ENCODE assay signal across 11 cellular contexts in the genomic region with DNA sequence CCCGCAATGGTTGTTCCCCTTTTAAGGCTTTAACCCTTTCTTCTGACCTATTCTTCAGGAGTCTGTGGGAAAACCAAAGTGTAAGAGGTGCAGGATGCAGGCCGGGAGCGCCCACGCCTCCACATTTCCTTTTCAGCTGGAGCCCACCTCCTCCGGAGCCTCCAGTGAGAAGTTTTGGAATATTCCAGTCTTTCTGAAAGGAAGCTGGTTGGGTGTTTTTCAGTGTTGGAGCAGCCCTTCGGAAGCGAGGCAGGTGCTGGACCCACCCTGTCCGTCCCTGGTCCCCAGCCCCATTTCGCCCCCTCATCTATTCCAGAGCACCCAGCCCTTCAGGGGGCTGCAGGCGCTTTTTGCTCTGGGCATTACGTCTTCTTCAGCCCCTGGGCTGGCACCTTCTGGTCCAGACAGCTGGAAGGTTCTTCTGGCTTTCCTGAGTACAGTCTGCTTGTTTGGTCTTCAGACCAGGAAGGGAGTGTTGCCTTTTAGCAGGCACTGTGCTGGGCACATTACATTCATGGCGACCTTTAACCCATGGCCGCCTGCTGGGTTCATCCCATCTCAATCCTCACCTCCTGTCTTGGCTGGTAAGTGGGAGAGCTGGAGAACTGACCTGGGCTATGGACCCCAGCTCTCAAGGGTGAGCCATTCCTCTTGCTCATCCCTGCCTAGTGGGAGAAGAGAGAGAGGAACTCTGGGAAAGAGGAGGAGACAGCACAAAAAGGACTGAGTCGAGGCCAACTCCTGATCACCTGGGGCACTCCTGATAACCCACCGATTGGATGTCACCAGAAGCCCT. TPM values are rescaled to one million over a fixed set of nuclear protein-coding genes. Genes with fewer than 3 reads are reported as not detected.
DNase-seq lines count a peak whose midpoint lies in the region; ATAC-seq and TF ChIP-seq lines count a peak whose summit lies in the region.
"Had no signal": no experiment of that assay in that cellular context is flagged by ENCODE, and none has a peak within 500 bp of the region (broad histone marks: within the 10 kb centered on the region; RNA-seq: fewer than 3 reads in every experiment).

No MANE protein-coding gene starts in this region.

- H3K4me1 ChIP-seq in heart right ventricle (peaks cover 7 to 33% (median 18%) of the 10 kb centered on the region in 9 donors), uterus (peaks cover 0 to 7% of the 10 kb centered on the region in 2 donors)

- peaks cover 9 to 21% (median 17%) of the 10 kb centered on the region in 4 donors for H3K4me1 Mint-ChIP-seq in naive thymus-derived CD8-positive, alpha-beta T cell

- TF ChIP-seq CTCF in heart right ventricle (IDR thresholded peaks at IDR 0.05), result no peak
- no peak for TF ChIP-seq CTCF in coronary artery (IDR thresholded peaks at IDR 0.05)
- no peak for TF ChIP-seq CTCF in uterus (IDR thresholded peaks at IDR 0.05)

- H3K27me3 Mint-ChIP-seq in naive thymus-derived CD8-positive, alpha-beta T cell, result peaks cover 26 to 63% (median 46%) of the 10 kb centered on the region in 5 donors

- H3K36me3 Mint-ChIP-seq in naive thymus-derived CD8-positive, alpha-beta T cell, result no peaks in the 10 kb centered on the region

- DNase-seq in heart right ventricle (no peak), Right ventricle myocardium inferior (ENCODE audit: missing footprints) (no peak), coronary artery (ENCODE audit: low spot score) (no peak), uterus (no peak), OCI-M1 (lab: John Stamatoyannopoulos, UW) (no peak)
- DNase-seq in naive thymus-derived CD8-positive, alpha-beta T cell, result no peak
- DNase-seq in effector CD4-positive, alpha-beta T cell, result no peak
- DNase-seq: KBM-7; NCI-H2171 treated with DMSO at 0.1 percent for 48 hours; stimulated activated CD4-positive, alpha-beta T cell treated with anti-CD3 and anti-CD28 coated beads, Interleukin-4, amount 100 ng/mL, for 4 hours had no signal

- peak in 3 of 8 donors; percentile 15 to 50 (median 41) for ATAC-seq in heart right ventricle
- no peak for ATAC-seq in Right ventricle myocardium inferior
- ATAC-seq in naive thymus-derived CD8-positive, alpha-beta T cell, result no peak
- ATAC-seq in GM18868 (IDR thresholded peaks at IDR 0.05; ENCODE audit: unreplicated experiment), result no peak

- WGBS in heart right ventricle, 2 donors, result 51 to 57% methylated on average over 15 of the region's 15 CpGs

- no peak overlapping the region for H3K27ac Mint-ChIP-seq in naive thymus-derived CD8-positive, alpha-beta T cell

- H3K27ac ChIP-seq in heart right ventricle (peak overlapping the region in 3 of 10 donors; percentile 52 to 75 (median 58)), coronary artery (no peak overlapping the region), uterus (peak overlapping the region in 1 of 2 donors; percentile 81)

- POLR2A ChIA-PET in naive thymus-derived CD8-positive, alpha-beta T cell (lab: Charles Lee), result no interaction called here

- H3K27me3 ChIP-seq in heart right ventricle (peaks cover 0 to 54% (median 41%) of the 10 kb centered on the region in 7 donors), uterus (no peaks in the 10 kb centered on the region)

- H3K36me3 ChIP-seq in heart right ventricle (peaks cover 0 to 4% (median 0%) of the 10 kb centered on the region in 9 donors), uterus (no peaks in the 10 kb centered on the region)

- peak overlapping the region in 9 of 10 donors; percentile 22 to 80 (median 58) for H3K4me3 Mint-ChIP-seq in naive thymus-derived CD8-positive, alpha-beta T cell

- TF ChIP-seq POLR2A in uterus (IDR thresholded peaks at IDR 0.05), result no peak

- H3K9me3 Mint-ChIP-seq in naive thymus-derived CD8-positive, alpha-beta T cell, result peaks cover 0 to 3% (median 0%) of the 10 kb centered on the region in 9 donors

- intact Hi-C loops in heart right ventricle (cut with DNase I), result loop anchor here in 1 of 10 donors (5.0 kb wide), 1 partner anchor 49 kb away; no protein-coding TSS in a partner anchor
- intact Hi-C loops in Right ventricle myocardium inferior (cut with DNase I), result no loop called here
- intact Hi-C loops in uterus (cut with DNase I; ENCODE audit: low total_unique reads), result no loop called here

- H3K4me3 ChIP-seq in heart right ventricle, result peak overlapping the region in 6 of 10 donors; percentile 59 to 64 (median 62)
- peak overlapping the region; percentile 70 for H3K4me3 ChIP-seq in coronary artery
- peak overlapping the region; percentile 42 to 66 for H3K4me3 ChIP-seq in uterus

- H3K9me3 ChIP-seq in heart right ventricle (no peaks in the 10 kb centered on the region), uterus (no peaks in the 10 kb centered on the region)

RNA-seq across cellular contexts. Expression of a gene that starts 0.7 kb away (rescaled TPM):
- total RNA-seq in heart right ventricle (10 to 100 TPM in 2 of 10 donors, 1 to 10 TPM in 6, under 1 TPM in 2; 0.61 to 26.6 (median 5.0) TPM), Right ventricle myocardium inferior (1.8 TPM), uterus (10 to 100 TPM; 10.7 to 88.9 (median 41.3) TPM)
- polyA plus RNA-seq in heart right ventricle, result 10 to 100 TPM in 1 of 2 donors, under 1 TPM in 1; 0.95 to 18.1 TPM
- not detected for total RNA-seq in naive thymus-derived CD8-positive, alpha-beta T cell
- not detected for polyA plus RNA-seq in naive thymus-derived CD8-positive, alpha-beta T cell

RNA-seq across cellular contexts. Expression of a gene that starts 42.2 kb away (rescaled TPM):
- 100 to 1,000 TPM in 9 of 10 donors, 10 to 100 TPM in 1; 87.0 to 183 (median 136) TPM for total RNA-seq in heart right ventricle
- 10 to 100 TPM; 42.0 to 64.9 TPM for polyA plus RNA-seq in heart right ventricle
- total RNA-seq in Right ventricle myocardium inferior, result 140 TPM
- under 1 TPM; 0.16 to 0.23 TPM for total RNA-seq in naive thymus-derived CD8-positive, alpha-beta T cell
- under 1 TPM in 1 of 3 donors, not detected in 2; 0.13 TPM for polyA plus RNA-seq in naive thymus-derived CD8-positive, alpha-beta T cell
- 10 to 100 TPM in 1 of 4 donors, 1 to 10 TPM in 1, under 1 TPM in 1, not detected in 1; 0.29 to 28.2 (median 2.1) TPM for total RNA-seq in uterus
